Comparison of ENCODE assay signal across 27 cellular contexts in genomic region chr1:83029050-83029449, GRCh38.
"Had no signal": no experiment of that assay in that cellular context is flagged by ENCODE, and none has a peak within 500 bp of the region (broad histone marks: within the 10 kb centered on the region; RNA-seq: fewer than 3 reads in every experiment).

No MANE protein-coding gene starts in this region.

- H3K36me3 Mint-ChIP-seq: activated naive CD4-positive, alpha-beta T cell treated with anti-CD3 and anti-CD28 coated beads, Interleukin-2, amount 50 U/mL, for 24 hours; activated naive CD8-positive, alpha-beta T cell treated with anti-CD3 and anti-CD28 coated beads for 36 hours had no signal

- H3K27ac Mint-ChIP-seq: activated B cell treated with CpG ODN at 0.5 μM for 24 hours; activated CD8-positive, alpha-beta T cell treated with anti-CD3 and anti-CD28 coated beads for 36 hours; activated naive CD4-positive, alpha-beta T cell treated with anti-CD3 and anti-CD28 coated beads for 36 hours; activated naive CD4-positive, alpha-beta T cell treated with anti-CD3 and anti-CD28 coated beads, Interleukin-2, amount 50 U/mL, for 24 hours; activated naive CD8-positive, alpha-beta T cell treated with anti-CD3 and anti-CD28 coated beads for 36 hours; activated naive CD8-positive, alpha-beta T cell treated with anti-CD3 and anti-CD28 coated beads, Interleukin-2, amount 50 U/mL, for 24 hours; activated T-helper 17 cell treated with anti-CD3 and anti-CD28 coated beads, Interleukin-2, amount 50 U/mL, for 72 hours had no signal

- H3K27me3 Mint-ChIP-seq: activated B cell treated with CpG ODN at 0.5 μM for 24 hours; activated CD8-positive, alpha-beta T cell treated with anti-CD3 and anti-CD28 coated beads for 36 hours; activated naive CD8-positive, alpha-beta T cell treated with anti-CD3 and anti-CD28 coated beads for 36 hours; activated naive CD8-positive, alpha-beta T cell treated with anti-CD3 and anti-CD28 coated beads, Interleukin-2, amount 50 U/mL, for 24 hours had no signal

- H3K4me1 Mint-ChIP-seq: activated B cell treated with CpG ODN at 0.5 μM for 24 hours; activated naive CD4-positive, alpha-beta T cell treated with anti-CD3 and anti-CD28 coated beads, Interleukin-2, amount 50 U/mL, for 24 hours; activated T-helper 17 cell treated with anti-CD3 and anti-CD28 coated beads, Interleukin-2, amount 50 U/mL, for 72 hours had no signal

- H3K27me3 ChIP-seq: adrenal gland, body of pancreas, cardiac muscle cell, colonic mucosa, heart left ventricle had no signal

- H3K4me3 Mint-ChIP-seq: activated B cell treated with CpG ODN at 0.5 μM for 24 hours; activated CD8-positive, alpha-beta T cell treated with anti-CD3 and anti-CD28 coated beads for 36 hours; activated naive CD4-positive, alpha-beta T cell treated with anti-CD3 and anti-CD28 coated beads for 36 hours; activated naive CD4-positive, alpha-beta T cell treated with anti-CD3 and anti-CD28 coated beads, Interleukin-2, amount 50 U/mL, for 24 hours; activated naive CD8-positive, alpha-beta T cell treated with anti-CD3 and anti-CD28 coated beads for 36 hours; activated naive CD8-positive, alpha-beta T cell treated with anti-CD3 and anti-CD28 coated beads, Interleukin-2, amount 50 U/mL, for 24 hours; activated T-cell treated with anti-CD3 and anti-CD28 coated beads, Interleukin-2, amount 50 U/mL, for 4 hours; activated T-helper 17 cell treated with anti-CD3 and anti-CD28 coated beads, Interleukin-2, amount 50 U/mL, for 72 hours had no signal

- H3K4me3 ChIP-seq: adrenal gland, body of pancreas, cardiac muscle cell, colonic mucosa, heart left ventricle had no signal

- H3K9me3 ChIP-seq: adrenal gland, body of pancreas, colonic mucosa had no signal

- DNase-seq: activated B cell treated with CpG ODN at 0.5 μM for 24 hours; activated CD4-positive, alpha-beta T cell treated with anti-CD3 and anti-CD28 coated beads for 48 hours; activated CD4-positive, alpha-beta T cell treated with anti-CD3 and anti-CD28 coated beads, Interleukin-2, amount 50 U/mL, for 1 hour; activated CD4-positive, alpha-beta T cell treated with anti-CD3 and anti-CD28 coated beads, Interleukin-2, amount 50 U/mL, for 48 hours; activated CD8-positive, alpha-beta memory T cell treated with anti-CD3 and anti-CD28 coated beads for 24 hours; activated CD8-positive, alpha-beta T cell treated with anti-CD3 and anti-CD28 coated beads for 36 hours; activated effector memory CD4-positive, alpha-beta T cell treated with Interleukin-2 at 50 U/mL for 16 hours; activated gamma-delta T cell treated with Interleukin-2 at 50 U/mL for 16 hours; activated naive CD4-positive, alpha-beta T cell treated with anti-CD3 and anti-CD28 coated beads for 36 hours; activated naive CD8-positive, alpha-beta T cell treated with anti-CD3 and anti-CD28 coated beads for 36 hours; activated naive CD8-positive, alpha-beta T cell treated with anti-CD3 and anti-CD28 coated beads, Interleukin-2, amount 50 U/mL, for 24 hours; activated T-cell treated with anti-CD3 and anti-CD28 coated beads, Interleukin-2, amount 50 U/mL, for 4 hours; adrenal gland; amygdala; aorta; body of pancreas; central memory CD4-positive, alpha-beta T cell; cerebellar nuclear complex; colonic mucosa; effector CD8-positive, alpha-beta T cell; heart left ventricle; T-helper 2 cell had no signal

- H3K9me3 Mint-ChIP-seq: activated T-helper 17 cell treated with anti-CD3 and anti-CD28 coated beads, Interleukin-2, amount 50 U/mL, for 72 hours had no signal

- ATAC-seq: activated CD4-positive, CD25-positive, alpha-beta regulatory T cell treated with anti-CD3 and anti-CD28 coated beads, Interleukin-2, amount 50 U/mL, for 24 hours; activated CD8-positive, alpha-beta T cell treated with anti-CD3 and anti-CD28 coated beads for 36 hours; activated naive CD8-positive, alpha-beta T cell treated with anti-CD3 and anti-CD28 coated beads, Interleukin-2, amount 50 U/mL, for 24 hours; activated T-cell treated with anti-CD3 and anti-CD28 coated beads, Interleukin-2, amount 50 U/mL, for 4 hours; activated T-helper 17 cell treated with anti-CD3 and anti-CD28 coated beads, Interleukin-2, amount 50 U/mL, for 72 hours; body of pancreas; esophagus mucosa; heart left ventricle had no signal

- H3K27ac ChIP-seq: adrenal gland, body of pancreas, cardiac muscle cell, colonic mucosa, heart left ventricle had no signal

- H3K36me3 ChIP-seq: adrenal gland, cardiac muscle cell, colonic mucosa, heart left ventricle had no signal

- H3K4me1 ChIP-seq: adrenal gland, body of pancreas, colonic mucosa had no signal
